19 cellular contexts compared by ENCODE assay signal in genomic region chr21:25701529-25701928, GRCh38. TPM values are rescaled to one million over a fixed set of nuclear protein-coding genes. Genes with fewer than 3 reads are reported as not detected.
DNase-seq lines count a peak whose midpoint lies in the region; ATAC-seq and TF ChIP-seq lines count a peak whose summit lies in the region.
"Had no signal": no experiment of that assay in that cellular context is flagged by ENCODE, and none has a peak within 500 bp of the region (broad histone marks: within the 10 kb centered on the region; RNA-seq: fewer than 3 reads in every experiment).

No MANE protein-coding gene starts in this region.

- ATAC-seq in mucosa of descending colon = peak; percentile 68

- no peaks in the 10 kb centered on the region for H3K27me3 Mint-ChIP-seq in endothelial cell (ENCODE audit: unreplicated experiment)
- H3K27me3 Mint-ChIP-seq: IgD-negative memory B cell had no signal

- H3K27me3 ChIP-seq in thyroid gland = no peaks in the 10 kb centered on the region

- peak overlapping the region in 1 of 3 donors; percentile 19 for H3K27ac ChIP-seq in thyroid gland

- intact Hi-C loops in mucosa of descending colon (cut with DNase I, micrococcal nuclease) (no loop called here), thyroid gland (cut with DNase I) (no loop called here), posterior vena cava (cut with DNase I) (no loop called here)

- no peak overlapping the region for H3K4me3 Mint-ChIP-seq in endothelial cell (ENCODE audit: unreplicated experiment)
- H3K4me3 Mint-ChIP-seq: CD14-positive monocyte, IgD-negative memory B cell had no signal

- H3K4me3 ChIP-seq in mucosa of descending colon = no peak overlapping the region
- no peak overlapping the region for H3K4me3 ChIP-seq in thyroid gland (replicated peaks in 1 of 3)

- H3K9me3 ChIP-seq in mucosa of descending colon = no peaks in the 10 kb centered on the region
- no peaks in the 10 kb centered on the region for H3K9me3 ChIP-seq in thyroid gland
- H3K9me3 ChIP-seq: SK-N-SH had no signal

- no peak for TF ChIP-seq CTCF in endothelial cell (IDR thresholded peaks at IDR 0.05; ENCODE audit: unreplicated experiment)
- TF ChIP-seq CTCF in mucosa of descending colon (IDR thresholded peaks at IDR 0.05) = no peak
- TF ChIP-seq CTCF in thyroid gland (IDR thresholded peaks at IDR 0.05) = no peak

- H3K36me3 ChIP-seq in mucosa of descending colon (ENCODE audit: low read depth) (no peaks in the 10 kb centered on the region), thyroid gland (no peaks in the 10 kb centered on the region)

- H3K9me3 Mint-ChIP-seq in endothelial cell (ENCODE audit: unreplicated experiment) = no peaks in the 10 kb centered on the region

- H3K27ac Mint-ChIP-seq in endothelial cell (ENCODE audit: unreplicated experiment) = peak overlapping the region; percentile 27
- H3K27ac Mint-ChIP-seq: IgD-negative memory B cell had no signal

- no peak for TF ChIP-seq POLR2A in thyroid gland (IDR thresholded peaks at IDR 0.05)

- peaks cover 6% of the 10 kb centered on the region for H3K4me1 Mint-ChIP-seq in endothelial cell (ENCODE audit: unreplicated experiment)
- H3K4me1 Mint-ChIP-seq: IgD-negative memory B cell had no signal

- no peaks in the 10 kb centered on the region for H3K4me1 ChIP-seq in mucosa of descending colon (ENCODE audit: low read depth)
- H3K4me1 ChIP-seq in thyroid gland = no peaks in the 10 kb centered on the region

- WGBS in thyroid gland, 2 donors = 72 to 73% methylated on average over 4 of the region's 4 CpGs

- DNase-seq in NOMO-1 treated with DMSO at 0.1 percent for 48 hours (lab: John Stamatoyannopoulos, UW; ENCODE audit: unreplicated experiment) (peak; percentile 8), NOMO-1 treated with dmso at 0.1 percent for 144 hours (lab: John Stamatoyannopoulos, UW; ENCODE audit: unreplicated experiment) (no peak), OCI-M1 (lab: John Stamatoyannopoulos, UW) (peak; percentile 13), endothelial cell (ENCODE audit: low spot score) (no peak), mucosa of descending colon (no peak), kidney tubule cell (ENCODE audit: low spot score) (no peak), thyroid gland (no peak), posterior vena cava (ENCODE audit: low spot score) (no peak)
- DNase-seq: 8988T, DMS79 treated with DMSO at 0.1 percent for 48 hours, H7, NCI-H1417 treated with DMSO at 0.1 percent for 48 hours, NCI-H187 treated with DMSO at 0.1 percent for 48 hours, NCI-H2227 treated with DMSO at 0.1 percent for 48 hours, NCI-H524, SHP77, SK-N-SH had no signal

- no peaks in the 10 kb centered on the region for H3K36me3 Mint-ChIP-seq in endothelial cell (ENCODE audit: low read depth, unreplicated experiment)
- H3K36me3 Mint-ChIP-seq: CD14-positive monocyte had no signal

RNA-seq across cellular contexts. Expression of gene ATP5PF, which starts 33.2 kb away (rescaled TPM):
- total RNA-seq in endothelial cell (ENCODE audit: unreplicated experiment) = 119 TPM
- 100 to 1,000 TPM; 159 to 215 (median 205) TPM for total RNA-seq in mucosa of descending colon
- 100 to 1,000 TPM in 1 of 4 donors, 10 to 100 TPM in 3; 77.3 to 132 (median 89.7) TPM for total RNA-seq in thyroid gland
- total RNA-seq in posterior vena cava = 100 to 1,000 TPM; 116 to 129 TPM

RNA-seq across cellular contexts. Expression of gene GABPA, which starts 33.2 kb away (rescaled TPM):
- total RNA-seq in endothelial cell (ENCODE audit: unreplicated experiment) (22.6 TPM), mucosa of descending colon (10 to 100 TPM; 21.9 to 26.5 (median 24.8) TPM), thyroid gland (10 to 100 TPM; 37.3 to 39.8 (median 38.4) TPM), posterior vena cava (10 to 100 TPM; 21.2 to 23.7 TPM)

Comparison
In these comparisons a context has a peak if more than half of its experiments do, and no peak if none do; other contexts are left out.
1. DNase-seq: peak in NOMO-1 treated with DMSO at 0.1 percent for 48 hours (single experiment) and OCI-M1 (single experiment); none in NOMO-1 treated with dmso at 0.1 percent for 144 hours (single experiment), endothelial cell (single experiment), mucosa of descending colon (0 of 3), kidney tubule cell (single experiment), thyroid gland (0 of 2) and posterior vena cava (single experiment).